ENCODE assay signal across 1 cellular context in the genomic region with DNA sequence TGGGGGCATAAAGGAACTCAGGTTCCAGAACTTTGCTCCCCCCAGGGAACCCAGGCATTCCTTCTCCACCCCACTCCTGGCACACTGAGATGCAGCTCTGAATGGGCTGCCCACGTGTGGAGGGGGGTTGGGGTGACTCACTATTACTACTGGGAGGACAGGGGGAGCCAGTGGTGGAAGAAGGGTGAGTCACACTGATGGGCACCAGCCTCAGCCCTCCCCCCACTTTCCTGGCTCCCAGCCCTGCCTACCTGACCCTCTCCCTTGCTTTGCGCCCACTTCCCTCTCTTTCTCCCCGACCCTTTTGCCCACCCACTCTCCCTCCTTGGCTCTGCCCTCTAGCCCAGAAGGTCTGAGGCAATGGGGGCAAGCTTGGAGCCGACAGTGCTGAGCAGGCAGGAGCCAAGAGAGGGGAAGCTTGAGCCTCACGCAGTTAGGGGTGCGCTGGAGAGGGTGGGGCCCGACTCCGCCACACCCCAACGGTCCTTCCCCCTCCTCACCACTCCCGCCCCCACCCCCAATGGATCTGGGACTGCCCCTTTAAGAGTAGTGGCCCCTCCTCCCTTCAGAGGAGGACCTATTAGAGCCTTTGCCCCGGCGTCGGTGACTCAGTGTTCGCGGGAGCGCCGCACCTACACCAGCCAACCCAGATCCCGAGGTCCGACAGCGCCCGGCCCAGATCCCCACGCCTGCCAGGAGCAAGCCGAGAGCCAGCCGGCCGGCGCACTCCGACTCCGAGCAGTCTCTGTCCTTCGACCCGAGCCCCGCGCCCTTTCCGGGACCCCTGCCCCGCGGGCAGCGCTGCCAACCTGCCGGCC.
TF ChIP-seq lines count a peak whose summit lies in the region.

TSS of gene LMNA (plus strand) at position 611 of the 818 bp plus-strand sequence. CDS start 208 bp downstream, outside the sequence.

TF ChIP-seq in HEK293, 187 proteins besides CTCF, POLR2A, EP300 and RAD21 (continued from another document and continues in another):
- TF ChIP-seq ZBTB11 (tag by site-specific recombination; conservative IDR thresholded peaks at IDR 0.05; ENCODE audit: low read depth) (no peak), ZFP3 (tag by site-specific recombination; IDR thresholded peaks at IDR 0.05; ENCODE audit: low read depth) (no peak), ZNF776 (tag by site-specific recombination; IDR thresholded peaks at IDR 0.05; ENCODE audit: borderline replicate concordance) (no peak), ZNF704 (tag by site-specific recombination; IDR thresholded peaks at IDR 0.05) (peak; percentile 84; the same call in 1 of the 2 replicates), ZFHX2 (tag by site-specific recombination; conservative IDR thresholded peaks at IDR 0.05) (peak; percentile 99), ZNF76 (tag by site-specific recombination; IDR thresholded peaks at IDR 0.05; ENCODE audit: borderline replicate concordance, low read depth) (no peak; the same call in 1 of the 2 replicates), ZNF394 (tag by site-specific recombination; IDR thresholded peaks at IDR 0.05; ENCODE audit: borderline replicate concordance) (0 out of 2 replicates have a peak, but pooled peaks have one; percentile 11), ZNF610 (tag by site-specific recombination; IDR thresholded peaks at IDR 0.05; ENCODE audit: borderline replicate concordance) (no peak), ZNF341 (tag by site-specific recombination; IDR thresholded peaks at IDR 0.05; ENCODE audit: low read depth) (no peak), ZNF747 (tag by site-specific recombination; IDR thresholded peaks at IDR 0.05) (no peak), HOXD13 (CRISPR knock-in tag; IDR thresholded peaks at IDR 0.05; ENCODE audit: borderline replicate concordance) (no peak), ZBTB8A (tag by site-specific recombination; IDR thresholded peaks at IDR 0.05) (peak; percentile 61), GLIS2 (tag by site-specific recombination; IDR thresholded peaks at IDR 0.05) (peak; percentile 92), ZNF664 (tag by site-specific recombination; IDR thresholded peaks at IDR 0.05) (no peak), ZNF658 (tag by site-specific recombination; IDR thresholded peaks at IDR 0.05) (no peak), YY1 (tag by site-specific recombination; IDR thresholded peaks at IDR 0.05) (no peak), ELK4 (IDR thresholded peaks at IDR 0.05; ENCODE audit: borderline replicate concordance, low read depth, low read length) (no peak), ZNF530 (tag by site-specific recombination; IDR thresholded peaks at IDR 0.05; ENCODE audit: low read depth) (no peak), ZBTB1 (tag by site-specific recombination; IDR thresholded peaks at IDR 0.05) (no peak), ZNF830 (tag by site-specific recombination; IDR thresholded peaks at IDR 0.05; ENCODE audit: low read depth) (no peak), BCL6B (tag by site-specific recombination; IDR thresholded peaks at IDR 0.05) (no peak), ZNF354C (tag by site-specific recombination; IDR thresholded peaks at IDR 0.05; ENCODE audit: borderline replicate concordance, low read depth) (no peak), ZNF221 (tag by site-specific recombination; IDR thresholded peaks at IDR 0.05; ENCODE audit: borderline replicate concordance) (no peak), ZNF549 (tag by site-specific recombination; IDR thresholded peaks at IDR 0.05) (no peak), ZNF777 (tag by site-specific recombination; IDR thresholded peaks at IDR 0.05; ENCODE audit: borderline replicate concordance) (no peak), MZF1 (tag by site-specific recombination; IDR thresholded peaks at IDR 0.05; ENCODE audit: borderline replicate concordance) (no peak), BCL11B (tag by site-specific recombination; IDR thresholded peaks at IDR 0.05; ENCODE audit: low read depth) (peak; percentile 84), ZNF133 (tag by site-specific recombination; IDR thresholded peaks at IDR 0.05) (no peak), KLF8 (tag by site-specific recombination; IDR thresholded peaks at IDR 0.05) (peak; percentile 91), ZNF138 (tag by site-specific recombination; IDR thresholded peaks at IDR 0.05; ENCODE audit: borderline replicate concordance) (no peak), KLF17 (tag by site-specific recombination; IDR thresholded peaks at IDR 0.05) (peak; percentile 98), ZNF510 (tag by site-specific recombination; IDR thresholded peaks at IDR 0.05; ENCODE audit: insufficient replicate concordance) (no peak), ZNF248 (tag by site-specific recombination; IDR thresholded peaks at IDR 0.05) (no peak), KLF10 (tag by site-specific recombination; IDR thresholded peaks at IDR 0.05) (no peak), ZNF350 (tag by site-specific recombination; IDR thresholded peaks at IDR 0.05) (no peak), REST (tag by site-specific recombination; IDR thresholded peaks at IDR 0.05) (no peak), ZSCAN16 (tag by site-specific recombination; IDR thresholded peaks at IDR 0.05) (no peak), ZNF571 (tag by site-specific recombination; IDR thresholded peaks at IDR 0.05) (no peak), OVOL3 (tag by site-specific recombination; IDR thresholded peaks at IDR 0.05) (no peak)
- TF ChIP-seq, protein P1, sequence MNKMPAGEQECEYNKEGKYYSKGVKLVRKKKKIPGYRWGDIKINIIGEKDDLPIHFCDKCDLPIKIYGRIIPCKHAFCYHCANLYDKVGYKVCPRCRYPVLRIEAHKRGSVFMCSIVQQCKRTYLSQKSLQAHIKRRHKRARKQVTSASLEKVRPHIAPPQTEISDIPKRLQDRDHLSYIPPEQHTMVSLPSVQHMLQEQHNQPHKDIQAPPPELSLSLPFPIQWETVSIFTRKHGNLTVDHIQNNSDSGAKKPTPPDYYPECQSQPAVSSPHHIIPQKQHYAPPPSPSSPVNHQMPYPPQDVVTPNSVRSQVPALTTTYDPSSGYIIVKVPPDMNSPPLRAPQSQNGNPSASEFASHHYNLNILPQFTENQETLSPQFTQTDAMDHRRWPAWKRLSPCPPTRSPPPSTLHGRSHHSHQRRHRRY (tag by site-specific recombination; IDR thresholded peaks at IDR 0.05): no peak
- TF ChIP-seq, protein P2, sequence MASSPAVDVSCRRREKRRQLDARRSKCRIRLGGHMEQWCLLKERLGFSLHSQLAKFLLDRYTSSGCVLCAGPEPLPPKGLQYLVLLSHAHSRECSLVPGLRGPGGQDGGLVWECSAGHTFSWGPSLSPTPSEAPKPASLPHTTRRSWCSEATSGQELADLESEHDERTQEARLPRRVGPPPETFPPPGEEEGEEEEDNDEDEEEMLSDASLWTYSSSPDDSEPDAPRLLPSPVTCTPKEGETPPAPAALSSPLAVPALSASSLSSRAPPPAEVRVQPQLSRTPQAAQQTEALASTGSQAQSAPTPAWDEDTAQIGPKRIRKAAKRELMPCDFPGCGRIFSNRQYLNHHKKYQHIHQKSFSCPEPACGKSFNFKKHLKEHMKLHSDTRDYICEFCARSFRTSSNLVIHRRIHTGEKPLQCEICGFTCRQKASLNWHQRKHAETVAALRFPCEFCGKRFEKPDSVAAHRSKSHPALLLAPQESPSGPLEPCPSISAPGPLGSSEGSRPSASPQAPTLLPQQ (tag by site-specific recombination; IDR thresholded peaks at IDR 0.05): peak; percentile 99
- TF ChIP-seq, protein P3, sequence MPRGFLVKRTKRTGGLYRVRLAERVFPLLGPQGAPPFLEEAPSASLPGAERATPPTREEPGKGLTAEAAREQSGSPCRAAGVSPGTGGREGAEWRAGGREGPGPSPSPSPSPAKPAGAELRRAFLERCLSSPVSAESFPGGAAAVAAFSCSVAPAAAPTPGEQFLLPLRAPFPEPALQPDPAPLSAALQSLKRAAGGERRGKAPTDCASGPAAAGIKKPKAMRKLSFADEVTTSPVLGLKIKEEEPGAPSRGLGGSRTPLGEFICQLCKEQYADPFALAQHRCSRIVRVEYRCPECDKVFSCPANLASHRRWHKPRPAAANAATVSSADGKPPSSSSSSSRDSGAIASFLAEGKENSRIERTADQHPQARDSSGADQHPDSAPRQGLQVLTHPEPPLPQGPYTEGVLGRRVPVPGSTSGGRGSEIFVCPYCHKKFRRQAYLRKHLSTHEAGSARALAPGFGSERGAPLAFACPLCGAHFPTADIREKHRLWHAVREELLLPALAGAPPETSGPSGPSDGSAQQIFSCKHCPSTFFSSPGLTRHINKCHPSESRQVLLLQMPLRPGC (tag by site-specific recombination; IDR thresholded peaks at IDR 0.05): peak; percentile 79
